ENCODE assay signal across 8 cellular contexts in the genomic region with DNA sequence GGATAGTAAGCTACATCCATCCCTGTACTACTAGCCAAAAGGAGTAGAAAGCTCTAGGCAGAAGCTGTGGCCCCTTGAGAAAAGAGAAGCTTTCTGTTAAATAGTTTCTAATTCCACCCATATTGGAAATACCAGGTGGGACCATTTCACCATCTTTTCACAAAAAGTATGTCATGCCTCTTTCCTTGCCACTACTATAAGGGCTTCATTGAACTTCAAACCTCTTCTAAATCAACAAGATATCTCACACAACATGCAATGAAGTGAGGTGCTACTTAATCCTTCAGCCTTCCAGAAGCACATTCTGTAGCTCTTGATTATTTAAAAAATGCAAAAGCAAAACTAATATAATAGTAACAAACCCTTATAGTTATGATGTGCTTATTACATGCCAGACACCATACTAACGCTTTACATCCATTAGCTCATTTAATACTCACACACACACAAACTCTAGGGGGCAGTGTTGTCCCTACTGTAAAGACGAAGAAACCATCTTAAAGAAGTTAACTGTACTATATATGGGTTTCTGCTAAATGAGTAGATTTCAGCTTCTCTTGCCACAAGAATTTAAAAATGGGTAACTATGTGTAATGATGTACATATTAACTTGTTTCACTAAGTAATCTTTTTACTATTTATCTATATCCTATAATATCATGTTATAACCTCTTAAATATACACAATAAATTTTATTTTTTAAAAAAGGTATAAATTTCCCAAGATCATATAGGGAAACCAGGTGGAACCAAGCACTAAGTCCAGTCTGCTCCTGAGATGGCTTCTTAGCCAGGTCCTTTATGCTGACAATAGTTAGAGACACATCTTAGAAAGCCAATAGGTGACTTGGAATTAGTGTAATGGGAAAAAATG.
DNase-seq lines count a peak whose midpoint lies in the region; FAIRE-seq and TF ChIP-seq lines count a peak whose summit lies in the region.

No MANE protein-coding gene starts in this region.

- H3K27ac ChIP-seq in astrocyte (ENCODE audit: low read depth, low read length): no peak overlapping the region

- H3K9me3 ChIP-seq in HAP-1: no peaks in the 10 kb centered on the region
- no peaks in the 10 kb centered on the region for H3K9me3 ChIP-seq in Loucy (ENCODE audit: insufficient read depth, low read depth, low read length)
- no peaks in the 10 kb centered on the region for H3K9me3 ChIP-seq in astrocyte (ENCODE audit: insufficient read depth, low read depth, low read length)

- no peaks in the 10 kb centered on the region for H3K36me3 ChIP-seq in HAP-1 (replicated peaks)
- H3K36me3 ChIP-seq in Loucy (ENCODE audit: insufficient read depth, low read length): no peaks in the 10 kb centered on the region
- H3K36me3 ChIP-seq in astrocyte (ENCODE audit: insufficient read depth, low read length): no peaks in the 10 kb centered on the region

- no peak overlapping the region for H3K4me3 ChIP-seq in HAP-1
- no peak overlapping the region for H3K4me3 ChIP-seq in Loucy (ENCODE audit: low read length, poor library complexity, severe bottlenecking)
- H3K4me3 ChIP-seq in astrocyte (ENCODE audit: insufficient read depth, low read depth, low read length): no peak overlapping the region

- peak; percentile 74 for DNase-seq in SIG-M5 treated with dmso at 0.1 percent for 504 hours (lab: John Stamatoyannopoulos, UW; ENCODE audit: unreplicated experiment)
- no peak for DNase-seq in SIG-M5 (lab: John Stamatoyannopoulos, UW)
- peak; percentile 77 to 78 for DNase-seq in HAP-1 (ENCODE audit: low spot score in 2 of 2)
- DNase-seq in SK-N-DZ (ENCODE audit: low spot score): peak; percentile 65
- peak; percentile 62 for DNase-seq in astrocyte (ENCODE audit: low read depth)
- peak; percentile 50 for DNase-seq in inferior parietal cortex (ENCODE audit: extremely low spot score)
- DNase-seq in stimulated activated CD4-positive, alpha-beta T cell treated with anti-CD3 and anti-CD28 coated beads, Interleukin-4, amount 100 ng/mL, for 24 hours: peak; percentile 71

- no peaks in the 10 kb centered on the region for H3K4me1 Mint-ChIP-seq in astrocyte (ENCODE audit: low read depth, unreplicated experiment)

- in situ Hi-C loops in HAP-1 (cut with MboI; ENCODE audit: low sequenced_read_pairs): no loop called here

- H3K9me3 Mint-ChIP-seq in astrocyte (ENCODE audit: unreplicated experiment): no peaks in the 10 kb centered on the region

- FAIRE-seq in astrocyte (lab: Jason Lieb, UNC): peak; percentile 67

- no peak overlapping the region for H3K27ac Mint-ChIP-seq in astrocyte (ENCODE audit: unreplicated experiment)

- no peaks in the 10 kb centered on the region for H3K36me3 Mint-ChIP-seq in astrocyte (ENCODE audit: low read depth, unreplicated experiment)

- no peaks in the 10 kb centered on the region for H3K9me2 ChIP-seq in Loucy (replicated peaks; ENCODE audit: low read depth, low read length)

- H2AFZ ChIP-seq in Loucy (ENCODE audit: low read length) (peak overlapping the region; percentile 80), astrocyte (ENCODE audit: low read depth, low read length) (no peak overlapping the region)

- H3F3A ChIP-seq in Loucy (ENCODE audit: low read depth): no peaks in the 10 kb centered on the region

- TF ChIP-seq CTCF in Loucy (conservative IDR thresholded peaks at IDR 0.05; ENCODE audit: low read length) (peak; percentile 85), astrocyte (IDR thresholded peaks at IDR 0.05; ENCODE audit: insufficient read depth, low read depth, low read length) (peak; percentile 72)

- no peak overlapping the region for H3K4me3 Mint-ChIP-seq in astrocyte (ENCODE audit: unreplicated experiment)

- H3K4me2 ChIP-seq in Loucy (ENCODE audit: low read depth, low read length, poor library complexity, severe bottlenecking) (no peak overlapping the region), astrocyte (ENCODE audit: low read length) (no peak overlapping the region)

- H4K20me1 ChIP-seq in Loucy (ENCODE audit: insufficient read depth, low read length, poor library complexity, severe bottlenecking): no peaks in the 10 kb centered on the region
- H4K20me1 ChIP-seq in astrocyte (ENCODE audit: insufficient read depth, low read length): no peaks in the 10 kb centered on the region

- no peaks in the 10 kb centered on the region for H3K4me1 ChIP-seq in HAP-1
- peaks cover 31% of the 10 kb centered on the region for H3K4me1 ChIP-seq in Loucy (ENCODE audit: insufficient read depth, low read length, poor library complexity, severe bottlenecking)
- no peaks in the 10 kb centered on the region for H3K4me1 ChIP-seq in astrocyte (ENCODE audit: insufficient read depth, low read length)

- H3K9ac ChIP-seq in Loucy (ENCODE audit: low read depth, low read length, poor library complexity, severe bottlenecking) (no peak overlapping the region), astrocyte (ENCODE audit: low read length) (no peak overlapping the region)

- no peaks in the 10 kb centered on the region for H3K27me3 Mint-ChIP-seq in astrocyte (ENCODE audit: low read depth, unreplicated experiment)

- no peaks in the 10 kb centered on the region for H3K79me2 ChIP-seq in Loucy (ENCODE audit: insufficient read depth, low read length)
- no peaks in the 10 kb centered on the region for H3K79me2 ChIP-seq in astrocyte (ENCODE audit: insufficient read depth, low read length)

- H3K27me3 ChIP-seq in HAP-1 (ENCODE audit: low read depth) (peaks cover 3% of the 10 kb centered on the region; the same call in 1 of the 2 replicates), Loucy (ENCODE audit: insufficient read depth, low read length, poor library complexity, severe bottlenecking) (no peaks in the 10 kb centered on the region), astrocyte (ENCODE audit: insufficient read depth, low read length) (peaks cover 6% of the 10 kb centered on the region)
